In the genomic region with DNA sequence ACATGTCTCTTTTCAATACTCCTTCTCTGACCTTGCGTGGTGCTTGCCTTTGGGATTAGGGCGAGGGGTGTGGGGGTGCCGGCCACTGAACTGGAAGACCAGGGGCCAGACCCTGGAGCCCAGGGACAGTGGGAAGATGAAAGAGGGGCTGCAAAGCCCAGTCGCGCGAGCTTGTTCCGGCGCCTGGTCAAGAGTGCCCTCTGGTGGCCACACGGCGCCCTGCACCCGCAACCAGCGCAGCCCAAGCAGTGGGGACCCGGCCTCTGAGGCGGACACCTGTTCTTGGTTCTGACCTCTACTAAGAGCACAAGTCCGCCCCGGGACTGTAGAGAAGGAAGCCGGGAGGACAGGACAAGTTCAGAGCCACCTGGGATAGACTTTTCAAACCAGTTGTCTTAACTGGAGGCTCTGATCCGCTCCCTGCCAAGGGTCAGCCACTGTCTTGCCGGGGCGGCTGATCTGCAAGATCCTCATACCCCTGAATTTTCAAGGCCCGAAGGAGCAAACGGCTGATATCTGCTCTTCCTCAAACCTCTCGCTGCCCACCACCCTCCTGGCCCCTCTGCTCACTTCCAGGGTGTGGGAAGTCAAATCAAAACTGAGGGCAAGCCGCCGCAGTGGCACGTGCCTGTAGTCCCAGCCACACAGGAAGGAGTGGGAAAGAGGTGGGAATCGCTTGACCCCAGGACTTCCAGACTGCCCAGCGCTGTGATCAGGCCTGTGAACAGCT, we compare ENCODE assay signal across 8 cellular contexts. TPM values are rescaled to one million over a fixed set of nuclear protein-coding genes. Genes with fewer than 3 reads are reported as not detected.
DNase-seq lines count a peak whose midpoint lies in the region; ATAC-seq and TF ChIP-seq lines count a peak whose summit lies in the region.

No MANE protein-coding gene starts in this region.

- TF ChIP-seq CTCF in GM20000 (IDR thresholded peaks at IDR 0.05; ENCODE audit: extremely low read depth, missing control alignments) (peak; percentile 97), liver (IDR thresholded peaks at IDR 0.05; ENCODE audit: low read depth, low read length, missing input control) (peak; percentile 93)

- H3K27me3 Mint-ChIP-seq in CD4-positive, alpha-beta memory T cell = peaks cover 2 to 3% of the 10 kb centered on the region in 2 donors

- no peaks in the 10 kb centered on the region for H3K36me3 ChIP-seq in CD4-positive, alpha-beta memory T cell (ENCODE audit: insufficient read depth, low read length)
- no peaks in the 10 kb centered on the region for H3K36me3 ChIP-seq in liver (ENCODE audit: control insufficient read depth in 4 of 4, insufficient read depth in 3 of 4, low read depth in 1 of 4, low read length in 3 of 4)

- no peak overlapping the region for H3K9ac ChIP-seq in liver (ENCODE audit: low read depth in 1 of 2, low read length in 2 of 2)

- no peaks in the 10 kb centered on the region for H3K36me3 Mint-ChIP-seq in CD4-positive, alpha-beta memory T cell

- H3K27ac Mint-ChIP-seq in CD4-positive, alpha-beta memory T cell = no peak overlapping the region

- H3K27ac ChIP-seq in CD4-positive, alpha-beta memory T cell (ENCODE audit: low read depth, low read length) = no peak overlapping the region
- H3K27ac ChIP-seq in liver (ENCODE audit: low read depth in 1 of 2, low read length in 2 of 2) = peak overlapping the region in 1 of 2 donors; percentile 25

- H3K4me3 ChIP-seq in CD4-positive, alpha-beta memory T cell (ENCODE audit: low read length in 2 of 2) = no peak overlapping the region
- no peak overlapping the region for H3K4me3 ChIP-seq in liver (ENCODE audit: low read depth in 1 of 3, low read length in 3 of 3)

- ATAC-seq in GM19463 (IDR thresholded peaks at IDR 0.05; ENCODE audit: unreplicated experiment) = no peak

- peak; percentile 41 to 70 (median 56) for DNase-seq in CD4-positive, alpha-beta memory T cell
- DNase-seq in GM20000 (ENCODE audit: low spot score) (peak; percentile 70), NCI-H128 (lab: John Stamatoyannopoulos, UW; ENCODE audit: unreplicated experiment) (peak; percentile 14), cerebellum (ENCODE audit: low spot score) (peak; percentile 70)
- DNase-seq in activated CD4-positive, alpha-beta T cell treated with anti-CD3 and anti-CD28 coated beads for 1 hour = peak; percentile 54
- DNase-seq in stimulated activated CD4-positive, alpha-beta T cell treated with anti-CD3 and anti-CD28 coated beads, TNF-alpha, amount 100 ng/mL, for 24 hours (ENCODE audit: low read depth in 3 of 3) = peak; percentile 38 to 65 (median 61)

- H3K27me3 ChIP-seq in CD4-positive, alpha-beta memory T cell (ENCODE audit: insufficient read depth, low read length) = no peaks in the 10 kb centered on the region
- no peaks in the 10 kb centered on the region for H3K27me3 ChIP-seq in liver (ENCODE audit: control insufficient read depth in 4 of 4, insufficient read depth in 4 of 4, low read length in 3 of 4)

- peaks cover 8% of the 10 kb centered on the region for H3K4me1 ChIP-seq in CD4-positive, alpha-beta memory T cell (ENCODE audit: insufficient read depth, low read length)
- H3K4me1 ChIP-seq in liver (ENCODE audit: control insufficient read depth in 4 of 4, insufficient read depth in 4 of 4, low read length in 3 of 4) = peaks cover 0 to 9% (median 7%) of the 10 kb centered on the region in 4 donors

- POLR2A ChIA-PET in CD4-positive, alpha-beta memory T cell (lab: Charles Lee; ENCODE audit: partially characterized antibody) = interaction anchor here (0.5 to 0.9 kb wide), 2 partner anchors 12 to 380 kb away, joined by 3 read pairs; no protein-coding TSS in a partner anchor

- CTCF ChIA-PET in CD4-positive, alpha-beta memory T cell (lab: Charles Lee; ENCODE audit: partially characterized antibody) = interaction anchor here (0.6 to 5.2 kb wide), 46 partner anchors 10 to 850 kb away, joined by 3 to 78 read pairs (median 4); a partner anchor contains a TSS

- no peaks in the 10 kb centered on the region for H3K9me3 ChIP-seq in CD4-positive, alpha-beta memory T cell (ENCODE audit: control insufficient read depth in 1 of 2, low read length in 2 of 2)
- H3K9me3 ChIP-seq in liver (ENCODE audit: control insufficient read depth in 4 of 4, low read length in 3 of 4) = no peaks in the 10 kb centered on the region

- 28% methylated on average over 28 of the region's 28 CpGs for WGBS in liver

- H3K9me3 Mint-ChIP-seq in CD4-positive, alpha-beta memory T cell = peaks cover 0 to 3% (median 0%) of the 10 kb centered on the region in 8 donors

- peaks cover 2 to 10% (median 4%) of the 10 kb centered on the region in 4 donors for H3K4me1 Mint-ChIP-seq in CD4-positive, alpha-beta memory T cell

- intact Hi-C loops in CD4-positive, alpha-beta memory T cell (cut with micrococcal nuclease) = loop anchor here (1.0 to 5.0 kb wide), 4 partner anchors 247 to 381 kb away; no protein-coding TSS in a partner anchor

- peak; percentile 90 to 96 for TF ChIP-seq RAD21 in liver (IDR thresholded peaks at IDR 0.05)

- peak overlapping the region; percentile 41 to 78 (median 66) for H3K4me3 Mint-ChIP-seq in CD4-positive, alpha-beta memory T cell

TF ChIP-seq in liver, 16 proteins besides CTCF, POLR2A, EP300 and RAD21:
- TF ChIP-seq JUND (IDR thresholded peaks at IDR 0.05) (no peak), NR2F2 (IDR thresholded peaks at IDR 0.05) (no peak), SP1 (IDR thresholded peaks at IDR 0.05) (no peak), YY1 (IDR thresholded peaks at IDR 0.05) (no peak), HNF4G (IDR thresholded peaks at IDR 0.05) (no peak), FOXA2 (IDR thresholded peaks at IDR 0.05) (no peak), GABPA (IDR thresholded peaks at IDR 0.05 in 1 of 2, conservative IDR thresholded peaks at IDR 0.05 in 1 of 2) (no peak), EGR1 (IDR thresholded peaks at IDR 0.05; ENCODE audit: low read depth in 2 of 2) (no peak), TAF1 (conservative IDR thresholded peaks at IDR 0.05) (no peak), FOXA1 (IDR thresholded peaks at IDR 0.05) (no peak)
- TF ChIP-seq, protein P1, sequence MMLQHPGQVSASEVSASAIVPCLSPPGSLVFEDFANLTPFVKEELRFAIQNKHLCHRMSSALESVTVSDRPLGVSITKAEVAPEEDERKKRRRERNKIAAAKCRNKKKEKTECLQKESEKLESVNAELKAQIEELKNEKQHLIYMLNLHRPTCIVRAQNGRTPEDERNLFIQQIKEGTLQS (IDR thresholded peaks at IDR 0.05) = no peak
- TF ChIP-seq, protein P2, sequence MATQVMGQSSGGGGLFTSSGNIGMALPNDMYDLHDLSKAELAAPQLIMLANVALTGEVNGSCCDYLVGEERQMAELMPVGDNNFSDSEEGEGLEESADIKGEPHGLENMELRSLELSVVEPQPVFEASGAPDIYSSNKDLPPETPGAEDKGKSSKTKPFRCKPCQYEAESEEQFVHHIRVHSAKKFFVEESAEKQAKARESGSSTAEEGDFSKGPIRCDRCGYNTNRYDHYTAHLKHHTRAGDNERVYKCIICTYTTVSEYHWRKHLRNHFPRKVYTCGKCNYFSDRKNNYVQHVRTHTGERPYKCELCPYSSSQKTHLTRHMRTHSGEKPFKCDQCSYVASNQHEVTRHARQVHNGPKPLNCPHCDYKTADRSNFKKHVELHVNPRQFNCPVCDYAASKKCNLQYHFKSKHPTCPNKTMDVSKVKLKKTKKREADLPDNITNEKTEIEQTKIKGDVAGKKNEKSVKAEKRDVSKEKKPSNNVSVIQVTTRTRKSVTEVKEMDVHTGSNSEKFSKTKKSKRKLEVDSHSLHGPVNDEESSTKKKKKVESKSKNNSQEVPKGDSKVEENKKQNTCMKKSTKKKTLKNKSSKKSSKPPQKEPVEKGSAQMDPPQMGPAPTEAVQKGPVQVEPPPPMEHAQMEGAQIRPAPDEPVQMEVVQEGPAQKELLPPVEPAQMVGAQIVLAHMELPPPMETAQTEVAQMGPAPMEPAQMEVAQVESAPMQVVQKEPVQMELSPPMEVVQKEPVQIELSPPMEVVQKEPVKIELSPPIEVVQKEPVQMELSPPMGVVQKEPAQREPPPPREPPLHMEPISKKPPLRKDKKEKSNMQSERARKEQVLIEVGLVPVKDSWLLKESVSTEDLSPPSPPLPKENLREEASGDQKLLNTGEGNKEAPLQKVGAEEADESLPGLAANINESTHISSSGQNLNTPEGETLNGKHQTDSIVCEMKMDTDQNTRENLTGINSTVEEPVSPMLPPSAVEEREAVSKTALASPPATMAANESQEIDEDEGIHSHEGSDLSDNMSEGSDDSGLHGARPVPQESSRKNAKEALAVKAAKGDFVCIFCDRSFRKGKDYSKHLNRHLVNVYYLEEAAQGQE (IDR thresholded peaks at IDR 0.05) = no peak
- TF ChIP-seq, protein P3, sequence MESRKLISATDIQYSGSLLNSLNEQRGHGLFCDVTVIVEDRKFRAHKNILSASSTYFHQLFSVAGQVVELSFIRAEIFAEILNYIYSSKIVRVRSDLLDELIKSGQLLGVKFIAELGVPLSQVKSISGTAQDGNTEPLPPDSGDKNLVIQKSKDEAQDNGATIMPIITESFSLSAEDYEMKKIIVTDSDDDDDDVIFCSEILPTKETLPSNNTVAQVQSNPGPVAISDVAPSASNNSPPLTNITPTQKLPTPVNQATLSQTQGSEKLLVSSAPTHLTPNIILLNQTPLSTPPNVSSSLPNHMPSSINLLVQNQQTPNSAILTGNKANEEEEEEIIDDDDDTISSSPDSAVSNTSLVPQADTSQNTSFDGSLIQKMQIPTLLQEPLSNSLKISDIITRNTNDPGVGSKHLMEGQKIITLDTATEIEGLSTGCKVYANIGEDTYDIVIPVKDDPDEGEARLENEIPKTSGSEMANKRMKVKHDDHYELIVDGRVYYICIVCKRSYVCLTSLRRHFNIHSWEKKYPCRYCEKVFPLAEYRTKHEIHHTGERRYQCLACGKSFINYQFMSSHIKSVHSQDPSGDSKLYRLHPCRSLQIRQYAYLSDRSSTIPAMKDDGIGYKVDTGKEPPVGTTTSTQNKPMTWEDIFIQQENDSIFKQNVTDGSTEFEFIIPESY (IDR thresholded peaks at IDR 0.05) = no peak

RNA-seq across cellular contexts. Expression of a gene that starts 14.9 kb away (rescaled TPM):
- total RNA-seq in CD4-positive, alpha-beta memory T cell = 10 to 100 TPM; 39.4 to 49.9 TPM
- polyA plus RNA-seq in CD4-positive, alpha-beta memory T cell = 10 to 100 TPM; 11.9 to 35.8 TPM
- 46.0 TPM for total RNA-seq in cerebellum
- 10 to 100 TPM; 21.2 to 40.5 TPM for total RNA-seq in liver
- 10 to 100 TPM in 1 of 2 donors, 1 to 10 TPM in 1; 5.3 to 14.0 TPM for polyA plus RNA-seq in liver

Comparison
In these comparisons a context has a peak if more than half of its experiments do, and no peak if none do; other contexts are left out.
1. DNase-seq: peak in every context shown above with its lines; median percentile 70 in GM20000; 70 in cerebellum; 61 in stimulated activated CD4-positive, alpha-beta T cell treated with anti-CD3 and anti-CD28 coated beads, TNF-alpha, amount 100 ng/mL, for 24 hours; 56 in CD4-positive, alpha-beta memory T cell; 54 in activated CD4-positive, alpha-beta T cell treated with anti-CD3 and anti-CD28 coated beads for 1 hour; 14 in NCI-H128.